ENCODE assay signal across 9 cellular contexts in genomic region chr14:94423465-94424056, GRCh38. TPM values are rescaled to one million over a fixed set of nuclear protein-coding genes. Genes with fewer than 3 reads are reported as not detected.
A peak's percentile ranks its signal among the peaks of the same experiment; 100 is the strongest.
DNase-seq lines count a peak whose midpoint lies in the region; ATAC-seq and TF ChIP-seq lines count a peak whose summit lies in the region.
"Had no signal": no experiment of that assay in that cellular context is flagged by ENCODE, and none has a peak within 500 bp of the region (broad histone marks: within the 10 kb centered on the region; RNA-seq: fewer than 3 reads in every experiment).

No MANE protein-coding gene starts in this region.

- TF ChIP-seq CTCF in NB4 (IDR thresholded peaks at IDR 0.05; ENCODE audit: low read depth, low read length) (peak; percentile 70), esophagus squamous epithelium (IDR thresholded peaks at IDR 0.05) (peak in 5 of 6 experiments; percentile 45 to 69 (median 56)), suprapubic skin (IDR thresholded peaks at IDR 0.05) (peak in 1 of 2 donors; percentile 58)

- no peak overlapping the region for H3K4me3 ChIP-seq in NB4 (ENCODE audit: low read depth, low read length)
- no peak overlapping the region for H3K4me3 ChIP-seq in esophagus squamous epithelium
- H3K4me3 ChIP-seq in naive thymus-derived CD4-positive, alpha-beta T cell (ENCODE audit: low read length) = no peak overlapping the region
- no peak overlapping the region for H3K4me3 ChIP-seq in suprapubic skin
- H3K4me3 ChIP-seq: skin epidermis had no signal

- no peak overlapping the region for H3K27ac Mint-ChIP-seq in naive thymus-derived CD4-positive, alpha-beta T cell

- ATAC-seq in GM18502 (IDR thresholded peaks at IDR 0.05; ENCODE audit: poor library complexity, unreplicated experiment) = peak; percentile 70
- peak; percentile 56 for ATAC-seq in naive thymus-derived CD4-positive, alpha-beta T cell
- no peak for ATAC-seq in HG03457 (IDR thresholded peaks at IDR 0.05; ENCODE audit: unreplicated experiment)

- TF ChIP-seq EP300 in suprapubic skin (IDR thresholded peaks at IDR 0.05) = no peak

- H3K36me3 Mint-ChIP-seq in naive thymus-derived CD4-positive, alpha-beta T cell = no peaks in the 10 kb centered on the region

- peaks cover 0 to 10% (median 0%) of the 10 kb centered on the region in 4 donors for H3K27me3 ChIP-seq in esophagus squamous epithelium
- no peaks in the 10 kb centered on the region for H3K27me3 ChIP-seq in naive thymus-derived CD4-positive, alpha-beta T cell (ENCODE audit: control insufficient read depth in 2 of 2, insufficient read depth in 2 of 2, low read length in 2 of 2)
- H3K27me3 ChIP-seq in suprapubic skin = no peaks in the 10 kb centered on the region

- DNase-seq in AG08396 (ENCODE audit: low spot score) (peak; percentile 69), NB4 (ENCODE audit: low read depth) (peak; percentile 82), esophagus squamous epithelium (lab: John Stamatoyannopoulos, UW) (no peak), suprapubic skin (ENCODE audit: low spot score in 2 of 2) (peak; percentile 70 to 82)
- DNase-seq in activated CD4-positive, alpha-beta T cell treated with anti-CD3 and anti-CD28 coated beads for 4 hours = peak; percentile 5 to 8
- DNase-seq in naive thymus-derived CD4-positive, alpha-beta T cell = peak in 1 of 9 donors; percentile 37

- intact Hi-C loops in esophagus squamous epithelium (cut with DNase I) = loop anchor here (10.0 kb wide), 1 partner anchor 121 kb away; no protein-coding TSS in a partner anchor
- intact Hi-C loops in naive thymus-derived CD4-positive, alpha-beta T cell (cut with micrococcal nuclease) = loop anchor here in 1 of 2 donors (5.0 kb wide), 1 partner anchor 64 kb away; no protein-coding TSS in a partner anchor

- H3K9me3 ChIP-seq in esophagus squamous epithelium = no peaks in the 10 kb centered on the region
- no peaks in the 10 kb centered on the region for H3K9me3 ChIP-seq in naive thymus-derived CD4-positive, alpha-beta T cell (ENCODE audit: control insufficient read depth in 2 of 3, low read length in 3 of 3)
- H3K9me3 ChIP-seq in suprapubic skin = no peaks in the 10 kb centered on the region

- H3K4me1 ChIP-seq in esophagus squamous epithelium (peaks cover 0 to 15% (median 3%) of the 10 kb centered on the region in 3 donors), suprapubic skin (peaks cover 4% of the 10 kb centered on the region)
- H3K4me1 ChIP-seq in naive thymus-derived CD4-positive, alpha-beta T cell (ENCODE audit: control insufficient read depth in 2 of 2, insufficient read depth in 2 of 2, low read length in 2 of 2) = no peaks in the 10 kb centered on the region

- TF ChIP-seq POLR2A in NB4 (IDR thresholded peaks at IDR 0.05; ENCODE audit: extremely low read depth, insufficient read length) (no peak), esophagus squamous epithelium (IDR thresholded peaks at IDR 0.05) (no peak), suprapubic skin (IDR thresholded peaks at IDR 0.05) (no peak)

- H3K9me3 Mint-ChIP-seq in naive thymus-derived CD4-positive, alpha-beta T cell = peaks cover 0 to 18% (median 5%) of the 10 kb centered on the region in 11 donors

- H3K4me1 Mint-ChIP-seq in naive thymus-derived CD4-positive, alpha-beta T cell = peaks cover 0 to 2% (median 0%) of the 10 kb centered on the region in 7 donors

- peaks cover 24 to 48% (median 28%) of the 10 kb centered on the region in 5 donors for H3K27me3 Mint-ChIP-seq in naive thymus-derived CD4-positive, alpha-beta T cell

- H3K4me3 Mint-ChIP-seq in naive thymus-derived CD4-positive, alpha-beta T cell = no peak overlapping the region

- CTCF ChIA-PET in naive thymus-derived CD4-positive, alpha-beta T cell (lab: Charles Lee) = no interaction called here

- 11 to 18% methylated on average over 6 to 13 of the region's 13 CpGs for WGBS in esophagus squamous epithelium, 2 donors
- WGBS in suprapubic skin = 17% methylated on average over 13 of the region's 13 CpGs

- H3K36me3 ChIP-seq in esophagus squamous epithelium = no peaks in the 10 kb centered on the region
- no peaks in the 10 kb centered on the region for H3K36me3 ChIP-seq in naive thymus-derived CD4-positive, alpha-beta T cell (ENCODE audit: control insufficient read depth in 2 of 3, insufficient read depth in 3 of 3, low read length in 3 of 3)
- H3K36me3 ChIP-seq in suprapubic skin = no peaks in the 10 kb centered on the region

- H3K27ac ChIP-seq in esophagus squamous epithelium (no peak overlapping the region), suprapubic skin (no peak overlapping the region)
- H3K27ac ChIP-seq in naive thymus-derived CD4-positive, alpha-beta T cell (ENCODE audit: low read depth, low read length) = no peak overlapping the region
- H3K27ac ChIP-seq: skin epidermis had no signal

- POLR2A ChIA-PET in naive thymus-derived CD4-positive, alpha-beta T cell (lab: Charles Lee) = no interaction called here

RNA-seq across cellular contexts. Expression of gene SERPINA11, which starts 29.0 kb away (rescaled TPM):
- not detected for total RNA-seq in esophagus squamous epithelium
- total RNA-seq in naive thymus-derived CD4-positive, alpha-beta T cell = not detected
- not detected for polyA plus RNA-seq in naive thymus-derived CD4-positive, alpha-beta T cell
- not detected for total RNA-seq in suprapubic skin

RNA-seq across cellular contexts. Expression of gene SERPINA1, which starts 35.2 kb away (rescaled TPM):
- 10 to 100 TPM in 1 of 4 donors, 1 to 10 TPM in 3; 1.7 to 16.4 (median 5.8) TPM for total RNA-seq in esophagus squamous epithelium
- 100 to 1,000 TPM in 1 of 5 experiments, 10 to 100 TPM in 1, under 1 TPM in 3; 0.44 to 300 (median 0.68) TPM for total RNA-seq in naive thymus-derived CD4-positive, alpha-beta T cell
- under 1 TPM; 0.59 to 0.80 TPM for polyA plus RNA-seq in naive thymus-derived CD4-positive, alpha-beta T cell
- total RNA-seq in suprapubic skin = 10 to 100 TPM in 1 of 4 donors, 1 to 10 TPM in 3; 4.7 to 62.4 (median 7.5) TPM

RNA-seq across cellular contexts. Expression of gene SERPINA9, which starts 52.4 kb away (rescaled TPM):
- total RNA-seq in esophagus squamous epithelium (not detected), suprapubic skin (10 to 100 TPM in 2 of 4 donors, 1 to 10 TPM in 2; 1.8 to 11.0 (median 6.2) TPM)
- not detected for total RNA-seq in naive thymus-derived CD4-positive, alpha-beta T cell
- polyA plus RNA-seq in naive thymus-derived CD4-positive, alpha-beta T cell = not detected

RNA-seq across cellular contexts. Expression of gene SERPINA2, which starts 57.1 kb away (rescaled TPM):
- total RNA-seq in esophagus squamous epithelium = not detected
- total RNA-seq in naive thymus-derived CD4-positive, alpha-beta T cell = not detected
- not detected for polyA plus RNA-seq in naive thymus-derived CD4-positive, alpha-beta T cell
- not detected for total RNA-seq in suprapubic skin
